ENCODE assay signal across 1 cellular context in the genomic region with DNA sequence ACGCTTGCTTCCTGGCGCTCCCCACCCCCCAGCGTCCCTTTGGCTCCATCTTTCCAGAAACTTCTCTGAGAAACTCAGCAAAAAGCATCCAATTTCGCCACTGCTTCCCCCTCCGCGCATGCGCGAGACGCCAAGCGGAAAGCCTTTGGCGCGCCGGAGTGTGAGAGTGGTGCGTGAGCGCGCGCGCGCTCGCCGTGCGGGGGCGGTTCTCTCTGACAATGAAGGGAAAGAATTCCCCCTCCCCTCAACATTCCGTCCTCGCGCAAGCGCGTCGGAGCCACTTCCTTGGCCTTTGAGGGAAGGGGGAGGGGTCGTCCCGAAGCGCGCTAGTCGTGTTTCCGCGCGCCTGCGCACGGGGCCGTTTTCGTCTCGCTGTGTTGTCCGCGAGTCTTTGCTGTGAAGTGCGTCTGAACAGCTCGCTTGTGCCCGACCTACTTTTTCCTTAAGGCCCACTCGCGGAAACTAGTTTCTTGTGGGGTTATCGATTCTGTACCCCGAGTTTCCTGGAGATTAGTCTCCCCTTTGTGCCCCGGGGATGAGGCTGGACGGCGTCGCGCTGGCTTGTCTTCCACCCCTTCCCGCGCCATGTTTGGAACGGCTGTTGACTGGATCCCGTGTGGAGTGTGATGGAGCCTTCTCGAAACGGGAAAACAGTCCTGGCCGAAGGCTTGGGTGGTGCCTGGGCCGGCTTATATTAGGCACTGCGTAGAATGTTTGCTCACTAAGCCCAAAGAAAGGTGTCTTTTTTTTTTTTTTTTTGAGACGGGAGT.
TF ChIP-seq lines count a peak whose summit lies in the region.

No MANE protein-coding gene starts in this region.

TF ChIP-seq in HepG2, 621 proteins besides CTCF, POLR2A, EP300 and RAD21 (continued from another document and continues in another):
- TF ChIP-seq ZNF704 (CRISPR knock-in tag; IDR thresholded peaks at IDR 0.05; ENCODE audit: borderline replicate concordance) (no peak), ZKSCAN1 (IDR thresholded peaks at IDR 0.05; ENCODE audit: low read length) (no peak), ONECUT2 (CRISPR knock-in tag; IDR thresholded peaks at IDR 0.05) (no peak), THAP8 (CRISPR knock-in tag; IDR thresholded peaks at IDR 0.05; ENCODE audit: borderline replicate concordance) (no peak), TGIF2 (CRISPR knock-in tag; IDR thresholded peaks at IDR 0.05) (no peak), TSC22D2 (CRISPR knock-in tag; IDR thresholded peaks at IDR 0.05; ENCODE audit: borderline replicate concordance) (no peak), ZNF281 (CRISPR knock-in tag; IDR thresholded peaks at IDR 0.05; ENCODE audit: borderline replicate concordance) (peak; percentile 96), SMAD1 (CRISPR knock-in tag; IDR thresholded peaks at IDR 0.05; ENCODE audit: borderline replicate concordance, low read depth) (no peak), ARID5B (CRISPR knock-in tag; IDR thresholded peaks at IDR 0.05) (peak; percentile 45; the same call in 1 of the 2 replicates), ZNF569 (CRISPR knock-in tag; IDR thresholded peaks at IDR 0.05; ENCODE audit: borderline replicate concordance) (no peak; the same call in 1 of the 2 replicates), ZKSCAN5 (CRISPR knock-in tag; IDR thresholded peaks at IDR 0.05) (no peak), EED (CRISPR knock-in tag; IDR thresholded peaks at IDR 0.05) (no peak), ZZZ3 (CRISPR knock-in tag; IDR thresholded peaks at IDR 0.05; ENCODE audit: borderline replicate concordance) (no peak), HOXA7 (CRISPR knock-in tag; IDR thresholded peaks at IDR 0.05) (no peak), MNT (IDR thresholded peaks at IDR 0.05) (no peak; the same call in 1 of the 2 replicates), IRF2 (CRISPR knock-in tag; IDR thresholded peaks at IDR 0.05) (peak; percentile 84), KDM1A (CRISPR knock-in tag; IDR thresholded peaks at IDR 0.05) (no peak), NR3C1 (CRISPR knock-in tag; IDR thresholded peaks at IDR 0.05) (no peak), ZBTB25 (CRISPR knock-in tag; IDR thresholded peaks at IDR 0.05) (peak; percentile 28; the same call in 1 of the 2 replicates), ADNP (CRISPR knock-in tag; IDR thresholded peaks at IDR 0.05) (no peak), IRX3 (CRISPR knock-in tag; IDR thresholded peaks at IDR 0.05; ENCODE audit: borderline replicate concordance, low read depth) (peak; percentile 82), HOXA3 (CRISPR knock-in tag; IDR thresholded peaks at IDR 0.05) (peak; percentile 79), ZNF512 (CRISPR knock-in tag; IDR thresholded peaks at IDR 0.05) (no peak), ZBTB20 (CRISPR knock-in tag; IDR thresholded peaks at IDR 0.05; ENCODE audit: borderline replicate concordance, low read depth) (no peak; the same call in 1 of the 2 replicates), HHEX (CRISPR knock-in tag; IDR thresholded peaks at IDR 0.05) (no peak), STAG1 (CRISPR knock-in tag; IDR thresholded peaks at IDR 0.05) (0 out of 2 replicates have a peak, but pooled peaks have one; percentile 8), ZNF577 (CRISPR knock-in tag; IDR thresholded peaks at IDR 0.05; ENCODE audit: borderline replicate concordance, low read depth) (no peak), ZNF124 (CRISPR knock-in tag; IDR thresholded peaks at IDR 0.05) (0 out of 2 replicates have a peak, but pooled peaks have one; percentile 29), PTBP1 (IDR thresholded peaks at IDR 0.05; ENCODE audit: low read depth, low read length, poor library complexity, severe bottlenecking) (no peak), ZNF496 (CRISPR knock-in tag; IDR thresholded peaks at IDR 0.05; ENCODE audit: insufficient replicate concordance) (no peak), TEAD2 (CRISPR knock-in tag; IDR thresholded peaks at IDR 0.05) (no peak), REXO4 (CRISPR knock-in tag; IDR thresholded peaks at IDR 0.05; ENCODE audit: borderline replicate concordance) (no peak), RCOR2 (CRISPR knock-in tag; IDR thresholded peaks at IDR 0.05) (no peak), ZNF292 (CRISPR knock-in tag; IDR thresholded peaks at IDR 0.05; ENCODE audit: borderline replicate concordance, low read depth) (peak; percentile 9; the same call in 1 of the 2 replicates), ZFX (CRISPR knock-in tag; IDR thresholded peaks at IDR 0.05; ENCODE audit: low read depth) (peak; percentile 37; the same call in 1 of the 2 replicates), NFKBIZ (CRISPR knock-in tag; IDR thresholded peaks at IDR 0.05) (peak; percentile 30; the same call in 1 of the 2 replicates), ZFAT (CRISPR knock-in tag; conservative IDR thresholded peaks at IDR 0.05) (no peak), ZSCAN29 (CRISPR knock-in tag; conservative IDR thresholded peaks at IDR 0.05) (no peak), ZNF382 (CRISPR knock-in tag; IDR thresholded peaks at IDR 0.05; ENCODE audit: borderline replicate concordance) (no peak), NBN (conservative IDR thresholded peaks at IDR 0.05) (no peak), MIER2 (CRISPR knock-in tag; IDR thresholded peaks at IDR 0.05) (no peak), CBX2 (IDR thresholded peaks at IDR 0.05; ENCODE audit: low read depth, low read length) (no peak), CBX2 (CRISPR knock-in tag; IDR thresholded peaks at IDR 0.05; ENCODE audit: low read depth) (no peak), ZFP82 (CRISPR knock-in tag; IDR thresholded peaks at IDR 0.05; ENCODE audit: borderline replicate concordance) (0 out of 2 replicates have a peak, but pooled peaks have one; percentile 51), JARID2 (CRISPR knock-in tag; IDR thresholded peaks at IDR 0.05; ENCODE audit: insufficient replicate concordance) (peak; percentile 89), ZNF720 (CRISPR knock-in tag; IDR thresholded peaks at IDR 0.05) (no peak), FOSL2 (CRISPR knock-in tag; IDR thresholded peaks at IDR 0.05) (peak; percentile 48), SRSF4 (IDR thresholded peaks at IDR 0.05; ENCODE audit: low read depth, low read length, poor library complexity, severe bottlenecking) (no peak)
- TF ChIP-seq, protein P1, sequence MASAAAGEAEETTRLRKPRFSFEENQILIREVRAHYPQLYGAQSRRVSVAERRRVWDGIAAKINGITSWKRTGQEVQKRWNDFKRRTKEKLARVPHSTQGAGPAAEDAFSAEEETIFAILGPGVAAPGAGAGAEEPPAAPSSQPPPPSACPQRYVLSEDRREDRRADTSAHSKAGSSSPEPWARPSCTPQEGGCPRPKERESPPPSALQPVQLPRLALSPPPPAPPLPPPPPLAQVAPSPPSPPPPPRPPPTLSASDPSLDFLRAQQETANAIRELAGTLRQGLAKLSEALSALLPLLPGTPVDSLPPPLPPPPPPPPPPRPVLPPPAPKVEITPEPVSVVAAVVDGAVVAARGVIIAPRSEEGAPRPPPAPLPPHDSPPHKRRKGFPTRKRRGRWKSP (CRISPR knock-in tag; IDR thresholded peaks at IDR 0.05), result 0 out of 2 replicates have a peak, but pooled peaks have one; percentile 39
- TF ChIP-seq, protein P2, sequence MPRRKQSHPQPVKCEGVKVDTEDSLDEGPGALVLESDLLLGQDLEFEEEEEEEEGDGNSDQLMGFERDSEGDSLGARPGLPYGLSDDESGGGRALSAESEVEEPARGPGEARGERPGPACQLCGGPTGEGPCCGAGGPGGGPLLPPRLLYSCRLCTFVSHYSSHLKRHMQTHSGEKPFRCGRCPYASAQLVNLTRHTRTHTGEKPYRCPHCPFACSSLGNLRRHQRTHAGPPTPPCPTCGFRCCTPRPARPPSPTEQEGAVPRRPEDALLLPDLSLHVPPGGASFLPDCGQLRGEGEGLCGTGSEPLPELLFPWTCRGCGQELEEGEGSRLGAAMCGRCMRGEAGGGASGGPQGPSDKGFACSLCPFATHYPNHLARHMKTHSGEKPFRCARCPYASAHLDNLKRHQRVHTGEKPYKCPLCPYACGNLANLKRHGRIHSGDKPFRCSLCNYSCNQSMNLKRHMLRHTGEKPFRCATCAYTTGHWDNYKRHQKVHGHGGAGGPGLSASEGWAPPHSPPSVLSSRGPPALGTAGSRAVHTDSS (CRISPR knock-in tag; conservative IDR thresholded peaks at IDR 0.05), result no peak
